In genomic region chr7:135447783-135448182, GRCh38 we compare ENCODE assay signal across 1 cellular context.
TF ChIP-seq lines count a peak whose summit lies in the region.

No MANE protein-coding gene starts in this region.

TF ChIP-seq in GM23338, 12 proteins besides CTCF, POLR2A, EP300 and RAD21 (continued from another document):
- no peak for TF ChIP-seq ZNF114 (CRISPR knock-in tag; IDR thresholded peaks at IDR 0.05)
- TF ChIP-seq, protein P1, sequence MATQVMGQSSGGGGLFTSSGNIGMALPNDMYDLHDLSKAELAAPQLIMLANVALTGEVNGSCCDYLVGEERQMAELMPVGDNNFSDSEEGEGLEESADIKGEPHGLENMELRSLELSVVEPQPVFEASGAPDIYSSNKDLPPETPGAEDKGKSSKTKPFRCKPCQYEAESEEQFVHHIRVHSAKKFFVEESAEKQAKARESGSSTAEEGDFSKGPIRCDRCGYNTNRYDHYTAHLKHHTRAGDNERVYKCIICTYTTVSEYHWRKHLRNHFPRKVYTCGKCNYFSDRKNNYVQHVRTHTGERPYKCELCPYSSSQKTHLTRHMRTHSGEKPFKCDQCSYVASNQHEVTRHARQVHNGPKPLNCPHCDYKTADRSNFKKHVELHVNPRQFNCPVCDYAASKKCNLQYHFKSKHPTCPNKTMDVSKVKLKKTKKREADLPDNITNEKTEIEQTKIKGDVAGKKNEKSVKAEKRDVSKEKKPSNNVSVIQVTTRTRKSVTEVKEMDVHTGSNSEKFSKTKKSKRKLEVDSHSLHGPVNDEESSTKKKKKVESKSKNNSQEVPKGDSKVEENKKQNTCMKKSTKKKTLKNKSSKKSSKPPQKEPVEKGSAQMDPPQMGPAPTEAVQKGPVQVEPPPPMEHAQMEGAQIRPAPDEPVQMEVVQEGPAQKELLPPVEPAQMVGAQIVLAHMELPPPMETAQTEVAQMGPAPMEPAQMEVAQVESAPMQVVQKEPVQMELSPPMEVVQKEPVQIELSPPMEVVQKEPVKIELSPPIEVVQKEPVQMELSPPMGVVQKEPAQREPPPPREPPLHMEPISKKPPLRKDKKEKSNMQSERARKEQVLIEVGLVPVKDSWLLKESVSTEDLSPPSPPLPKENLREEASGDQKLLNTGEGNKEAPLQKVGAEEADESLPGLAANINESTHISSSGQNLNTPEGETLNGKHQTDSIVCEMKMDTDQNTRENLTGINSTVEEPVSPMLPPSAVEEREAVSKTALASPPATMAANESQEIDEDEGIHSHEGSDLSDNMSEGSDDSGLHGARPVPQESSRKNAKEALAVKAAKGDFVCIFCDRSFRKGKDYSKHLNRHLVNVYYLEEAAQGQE (IDR thresholded peaks at IDR 0.05; ENCODE audit: unreplicated experiment) = no peak
- no peak for TF ChIP-seq STAT1 (IDR thresholded peaks at IDR 0.05; ENCODE audit: unreplicated experiment)
- TF ChIP-seq JUNB (IDR thresholded peaks at IDR 0.05; ENCODE audit: unreplicated experiment) = no peak
- TF ChIP-seq CREB1 (CRISPR knock-in tag; IDR thresholded peaks at IDR 0.05; ENCODE audit: low read depth) = no peak
- no peak for TF ChIP-seq POLR2AphosphoS5 (IDR thresholded peaks at IDR 0.05; ENCODE audit: low read depth)
- TF ChIP-seq, protein P2, sequence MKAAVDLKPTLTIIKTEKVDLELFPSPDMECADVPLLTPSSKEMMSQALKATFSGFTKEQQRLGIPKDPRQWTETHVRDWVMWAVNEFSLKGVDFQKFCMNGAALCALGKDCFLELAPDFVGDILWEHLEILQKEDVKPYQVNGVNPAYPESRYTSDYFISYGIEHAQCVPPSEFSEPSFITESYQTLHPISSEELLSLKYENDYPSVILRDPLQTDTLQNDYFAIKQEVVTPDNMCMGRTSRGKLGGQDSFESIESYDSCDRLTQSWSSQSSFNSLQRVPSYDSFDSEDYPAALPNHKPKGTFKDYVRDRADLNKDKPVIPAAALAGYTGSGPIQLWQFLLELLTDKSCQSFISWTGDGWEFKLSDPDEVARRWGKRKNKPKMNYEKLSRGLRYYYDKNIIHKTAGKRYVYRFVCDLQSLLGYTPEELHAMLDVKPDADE (IDR thresholded peaks at IDR 0.05) = no peak
- no peak for TF ChIP-seq EZH2phosphoT487 (IDR thresholded peaks at IDR 0.05; ENCODE audit: unreplicated experiment)
